Comparison of ENCODE assay signal across 8 cellular contexts in the genomic region with DNA sequence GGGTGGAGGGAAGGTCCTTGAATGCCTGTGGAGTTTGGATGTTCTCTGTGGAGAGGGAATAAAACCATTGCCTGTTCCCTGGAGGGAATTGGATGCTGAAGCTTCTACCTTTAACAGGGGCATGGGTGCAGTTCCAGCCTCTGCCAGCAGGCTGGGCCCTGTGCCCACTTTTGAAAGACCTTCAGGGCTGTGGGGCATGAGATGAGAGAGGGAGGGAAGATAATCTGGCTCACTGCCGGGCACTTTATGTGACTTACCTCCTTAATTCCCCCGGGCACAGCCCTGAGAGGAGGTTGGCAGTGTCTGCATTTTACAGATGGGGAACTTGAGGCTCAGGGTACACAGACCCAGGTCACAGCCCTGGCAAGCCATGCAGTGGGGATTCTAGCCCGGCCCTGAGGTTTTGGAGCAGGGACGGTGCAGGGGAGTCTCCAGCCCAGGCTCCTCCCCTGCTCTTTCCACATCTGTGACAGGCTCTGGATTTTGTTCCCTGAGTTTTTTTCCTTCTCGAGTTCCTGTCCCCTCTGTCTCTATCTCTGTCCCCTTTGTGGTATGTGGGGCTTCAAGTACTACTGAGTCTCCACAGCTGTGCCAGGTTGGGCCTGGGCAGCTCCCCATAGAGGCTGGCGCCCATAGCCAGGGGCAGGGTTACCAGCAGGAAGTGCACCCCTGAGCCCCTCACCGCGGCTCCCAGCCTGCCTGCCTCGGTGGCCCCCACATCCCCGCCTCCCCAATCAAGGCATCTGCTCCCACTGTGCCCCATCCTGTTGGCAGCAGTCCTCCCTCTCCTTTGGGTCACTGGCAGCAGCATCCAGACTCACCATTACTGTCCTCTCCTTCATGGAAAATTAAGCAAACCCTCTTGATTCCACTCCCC. TPM values are rescaled to one million over a fixed set of nuclear protein-coding genes. Genes with fewer than 3 reads are reported as not detected.
DNase-seq lines count a peak whose midpoint lies in the region; ATAC-seq, FAIRE-seq and TF ChIP-seq lines count a peak whose summit lies in the region.

No MANE protein-coding gene starts in this region.

- no peak overlapping the region for H3K27ac ChIP-seq in SJCRH30
- no peak overlapping the region for H3K27ac ChIP-seq in osteoblast (ENCODE audit: low read depth, low read length)
- no peak overlapping the region for H3K27ac ChIP-seq in thoracic aorta

- ATAC-seq in GM19452 (IDR thresholded peaks at IDR 0.05; ENCODE audit: unreplicated experiment) (peak; percentile 68), thoracic aorta (ENCODE audit: insufficient number of reproducible peaks, low FRiP score, low read depth) (peak; percentile 69)

- no peak overlapping the region for H3K4me3 ChIP-seq in MG63
- peak overlapping the region; percentile 34 for H3K4me3 ChIP-seq in SJCRH30
- peak overlapping the region; percentile 54 for H3K4me3 ChIP-seq in osteoblast (ENCODE audit: insufficient read depth, low read length)
- no peak overlapping the region for H3K4me3 ChIP-seq in thoracic aorta

- FAIRE-seq in frontal cortex (lab: Jason Lieb, UNC) = no peak

- H3K4me2 ChIP-seq in osteoblast (ENCODE audit: insufficient read depth, low read length) = peak overlapping the region; percentile 71

- DNase-seq in AML-193 (lab: John Stamatoyannopoulos, UW) (peak; percentile 70 to 77), MG63 (peak; percentile 78), SJCRH30 (peak; percentile 85 to 94), activated gamma-delta T cell (lab: John Stamatoyannopoulos, UW) (peak; percentile 44), frontal cortex (ENCODE audit: low spot score in 2 of 2) (peak; percentile 74 to 78), osteoblast (ENCODE audit: insufficient read length, low spot score, missing footprints) (peak; percentile 97), thoracic aorta (ENCODE audit: low spot score) (peak; percentile 49)

- H3K36me3 ChIP-seq in MG63 (no peaks in the 10 kb centered on the region), SJCRH30 (no peaks in the 10 kb centered on the region), osteoblast (ENCODE audit: insufficient read depth, low read length) (no peaks in the 10 kb centered on the region), thoracic aorta (no peaks in the 10 kb centered on the region)

- TF ChIP-seq CTCF in osteoblast (IDR thresholded peaks at IDR 0.05; ENCODE audit: extremely low read depth, low read depth, low read length) (peak; percentile 98), thoracic aorta (IDR thresholded peaks at IDR 0.05) (peak; percentile 92)

- no peaks in the 10 kb centered on the region for H3K27me3 ChIP-seq in MG63
- no peaks in the 10 kb centered on the region for H3K27me3 ChIP-seq in SJCRH30
- no peaks in the 10 kb centered on the region for H3K27me3 ChIP-seq in osteoblast (ENCODE audit: insufficient read depth, low read length)
- no peaks in the 10 kb centered on the region for H3K27me3 ChIP-seq in thoracic aorta (replicated peaks; ENCODE audit: insufficient read depth)

- H2AFZ ChIP-seq in osteoblast (ENCODE audit: low read length) = peak overlapping the region; percentile 82

- no peaks in the 10 kb centered on the region for H3K79me2 ChIP-seq in osteoblast (ENCODE audit: insufficient read depth, low read length)

- H3K4me1 ChIP-seq in SJCRH30 (peaks cover 4% of the 10 kb centered on the region; the same call in 1 of the 2 replicates), osteoblast (ENCODE audit: insufficient read depth, low read length) (peaks cover 11% of the 10 kb centered on the region), thoracic aorta (ENCODE audit: control insufficient read depth in 1 of 2, low read depth in 2 of 2) (peaks cover 0 to 6% of the 10 kb centered on the region in 2 donors)

- no peaks in the 10 kb centered on the region for H4K20me1 ChIP-seq in osteoblast (ENCODE audit: insufficient read depth, low read length)

- no peaks in the 10 kb centered on the region for H3K9me3 ChIP-seq in MG63
- no peaks in the 10 kb centered on the region for H3K9me3 ChIP-seq in SJCRH30 (replicated peaks)
- H3K9me3 ChIP-seq in osteoblast (ENCODE audit: low read depth, low read length) = no peaks in the 10 kb centered on the region
- no peaks in the 10 kb centered on the region for H3K9me3 ChIP-seq in thoracic aorta

RNA-seq across cellular contexts. Expression of a gene that starts 14.0 kb away (rescaled TPM):
- total RNA-seq in MG63 (2014; rRNA removed; shearing (Covaris generic); ENCODE audit: low replicate concordance) = 8.9 and 9.0 TPM in 2 replicates
- 13.4 and 13.7 TPM in 2 replicates for total RNA-seq in SJCRH30 (2014; rRNA removed; shearing (Covaris generic))
- 3.7 TPM for total RNA-seq in frontal cortex
- 16.8 and 17.4 TPM in 2 replicates for total RNA-seq in osteoblast
- total RNA-seq in thoracic aorta = 100 to 1,000 TPM in 1 of 2 donors, 10 to 100 TPM in 1; 46.2 to 119 TPM

RNA-seq across cellular contexts. Expression of a gene that starts 27.7 kb away (rescaled TPM):
- 68.6 and 72.5 TPM in 2 replicates for total RNA-seq in MG63 (2014; rRNA removed; shearing (Covaris generic); ENCODE audit: low replicate concordance)
- 81.7 and 84.5 TPM in 2 replicates for total RNA-seq in SJCRH30 (2014; rRNA removed; shearing (Covaris generic))
- total RNA-seq in frontal cortex (80.7 TPM), osteoblast (29.7 and 34.2 TPM in 2 replicates), thoracic aorta (10 to 100 TPM; 37.2 to 40.8 TPM)

RNA-seq across cellular contexts. Expression of a gene that starts 56.1 kb away (rescaled TPM):
- total RNA-seq in MG63 (2014; rRNA removed; shearing (Covaris generic); ENCODE audit: low replicate concordance) = 50.5 and 63.9 TPM in 2 replicates
- 175 and 202 TPM in 2 replicates for total RNA-seq in SJCRH30 (2014; rRNA removed; shearing (Covaris generic))
- 86.8 TPM for total RNA-seq in frontal cortex
- 20.6 and 49.8 TPM in 2 replicates for total RNA-seq in osteoblast
- 10 to 100 TPM; 11.0 to 22.2 TPM for total RNA-seq in thoracic aorta

Comparison
In these comparisons a context has a peak if more than half of its experiments do, and no peak if none do; other contexts are left out.
1. DNase-seq: peak in every context shown above with its lines; median percentile 97 in osteoblast; 90 in SJCRH30; 78 in MG63; 76 in frontal cortex; 74 in AML-193; 49 in thoracic aorta; 44 in activated gamma-delta T cell.
2. H3K4me3 ChIP-seq: peak in SJCRH30 (single experiment) and osteoblast (single experiment); none in MG63 (single experiment) and thoracic aorta (single experiment).